8 cellular contexts compared by ENCODE assay signal in the genomic region with DNA sequence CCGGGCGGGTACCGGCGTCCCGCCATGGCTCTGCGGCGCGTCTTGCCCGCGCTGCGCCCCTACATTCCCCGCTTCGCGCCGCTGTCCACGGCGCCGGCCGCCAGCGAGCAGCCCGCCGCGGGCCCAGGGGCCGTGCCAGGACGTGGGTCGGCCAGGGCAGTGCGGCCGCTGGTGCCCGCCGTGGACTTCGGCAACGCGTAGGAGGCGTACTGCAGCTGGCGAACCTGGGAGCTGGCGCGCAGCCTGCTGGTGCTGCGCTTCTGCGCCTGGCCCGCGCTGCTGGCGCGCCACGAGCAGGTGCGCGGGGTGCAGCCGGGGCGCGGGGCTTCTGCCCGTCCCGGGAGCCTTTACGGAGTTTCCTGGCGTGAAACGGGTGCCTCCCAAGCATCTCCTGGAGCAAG. TPM values are rescaled to one million over a fixed set of nuclear protein-coding genes. Genes with fewer than 3 reads are reported as not detected.
A peak's percentile ranks its signal among the peaks of the same experiment; 100 is the strongest.
DNase-seq lines count a peak whose midpoint lies in the region; ATAC-seq and TF ChIP-seq lines count a peak whose summit lies in the region.

No MANE protein-coding gene starts in this region.

- peak; percentile 22 for ATAC-seq in stimulated activated naive CD8-positive, alpha-beta T cell treated with anti-CD3 and anti-CD28 coated beads, Interleukin-15, Interleukin-2, amounts not matched to agents 100 U/mL and 50 U/mL, for 24 hours
- ATAC-seq in HG03108 (IDR thresholded peaks at IDR 0.05; ENCODE audit: unreplicated experiment) = no peak

- H3K4me3 ChIP-seq in HL-60 (replicated peaks; ENCODE audit: insufficient read depth, low read length) = peak overlapping the region; percentile 54
- peak overlapping the region; percentile 43 for H3K4me3 ChIP-seq in iPS-11a (ENCODE audit: low read depth, low read length)

- peak overlapping the region; percentile 61 for H3K4me3 Mint-ChIP-seq in activated naive CD4-positive, alpha-beta T cell treated with anti-CD3 and anti-CD28 coated beads, Interleukin-2, amount 50 U/mL, for 24 hours

- H3K27me3 ChIP-seq in HL-60 (ENCODE audit: insufficient read depth, poor library complexity, severe bottlenecking) = peaks cover 4% of the 10 kb centered on the region

- no peak overlapping the region for H3K27ac ChIP-seq in HL-60 (replicated peaks)

- TF ChIP-seq CTCF in HL-60 (IDR thresholded peaks at IDR 0.05; ENCODE audit: insufficient read depth, low read length) = no peak

- DNase-seq in Daoy (ENCODE audit: low read depth) (peak; percentile 52), HL-60 (ENCODE audit: low read depth in 1 of 2, low spot score in 1 of 2) (peak in 1 of 2 experiments; percentile 24), NCI-H524 treated with DMSO at 0.1 percent for 48 hours (lab: John Stamatoyannopoulos, UW) (no peak), OCI-M2 (lab: John Stamatoyannopoulos, UW; ENCODE audit: unreplicated experiment) (no peak)
- no peak for DNase-seq in stimulated activated naive CD8-positive, alpha-beta T cell treated with anti-CD3 and anti-CD28 coated beads, Interleukin-15, Interleukin-2, amounts not matched to agents 100 U/mL and 50 U/mL, for 24 hours

- H3K4me1 Mint-ChIP-seq in activated naive CD4-positive, alpha-beta T cell treated with anti-CD3 and anti-CD28 coated beads, Interleukin-2, amount 50 U/mL, for 24 hours = no peaks in the 10 kb centered on the region

- H3K27me3 Mint-ChIP-seq in activated naive CD4-positive, alpha-beta T cell treated with anti-CD3 and anti-CD28 coated beads, Interleukin-2, amount 50 U/mL, for 24 hours = peaks cover 2% of the 10 kb centered on the region

- no peaks in the 10 kb centered on the region for H3K36me3 Mint-ChIP-seq in activated naive CD4-positive, alpha-beta T cell treated with anti-CD3 and anti-CD28 coated beads, Interleukin-2, amount 50 U/mL, for 24 hours

- H3K27ac Mint-ChIP-seq in activated naive CD4-positive, alpha-beta T cell treated with anti-CD3 and anti-CD28 coated beads, Interleukin-2, amount 50 U/mL, for 24 hours = no peak overlapping the region

- no peaks in the 10 kb centered on the region for H3K9me3 Mint-ChIP-seq in activated naive CD4-positive, alpha-beta T cell treated with anti-CD3 and anti-CD28 coated beads, Interleukin-2, amount 50 U/mL, for 24 hours

RNA-seq across cellular contexts. Expression of a gene that starts 20.1 kb away (rescaled TPM):
- 59.8 and 69.1 TPM in 2 replicates for total RNA-seq in Daoy (2014; rRNA removed; shearing (Covaris generic))

RNA-seq across cellular contexts. Expression of a gene that starts 31.6 kb away (rescaled TPM):
- 1.7 and 5.1 TPM in 2 replicates for total RNA-seq in Daoy (2014; rRNA removed; shearing (Covaris generic))
